Comparison of ENCODE assay signal across 16 cellular contexts in genomic region chr1:196887515-196888239, GRCh38. TPM values are rescaled to one million over a fixed set of nuclear protein-coding genes. Genes with fewer than 3 reads are reported as not detected.
A peak's percentile ranks its signal among the peaks of the same experiment; 100 is the strongest.
DNase-seq lines count a peak whose midpoint lies in the region; ATAC-seq and TF ChIP-seq lines count a peak whose summit lies in the region.
"Had no signal": no experiment of that assay in that cellular context is flagged by ENCODE, and none has a peak within 500 bp of the region (broad histone marks: within the 10 kb centered on the region; RNA-seq: fewer than 3 reads in every experiment).

Gene CFHR4 (plus strand): TSS chr1:196888052. CDS start chr1:196888151, 99 bp downstream.

- ATAC-seq in GM18873 (IDR thresholded peaks at IDR 0.05; ENCODE audit: low FRiP score, unreplicated experiment) (peak; percentile 93), GM21723 (IDR thresholded peaks at IDR 0.05; ENCODE audit: unreplicated experiment) (peak; percentile 90), HG03108 (IDR thresholded peaks at IDR 0.05; ENCODE audit: unreplicated experiment) (peak; percentile 93)
- ATAC-seq: activated CD4-positive, alpha-beta T cell treated with anti-CD3 and anti-CD28 coated beads for 36 hours had no signal

- H3K4me3 Mint-ChIP-seq in endodermal cell: no peak within 1 kb of the TSS
- H3K4me3 Mint-ChIP-seq: activated CD4-positive, alpha-beta T cell treated with anti-CD3 and anti-CD28 coated beads for 36 hours had no signal

- no peaks in the 10 kb centered on the region for H3K36me3 ChIP-seq in endodermal cell (ENCODE audit: control insufficient read depth, insufficient read depth, low read length)
- H3K36me3 ChIP-seq: BE2C, breast epithelium had no signal

- POLR2A ChIA-PET in RWPE1 (lab: Yijun Ruan, JAX; ENCODE audit: low non-redundant PET): no interaction called here

- H3K27me3 ChIP-seq in endodermal cell (ENCODE audit: control insufficient read depth, insufficient read depth, low read length, poor library complexity, severe bottlenecking): no peaks in the 10 kb centered on the region
- H3K27me3 ChIP-seq: breast epithelium had no signal

- H3K27ac Mint-ChIP-seq in endodermal cell: no peak within 1 kb of the TSS
- H3K27ac Mint-ChIP-seq: activated CD4-positive, alpha-beta T cell treated with anti-CD3 and anti-CD28 coated beads for 36 hours had no signal

- H3K4me1 Mint-ChIP-seq in endodermal cell: no peaks in the 10 kb centered on the region
- H3K4me1 Mint-ChIP-seq: activated CD4-positive, alpha-beta T cell treated with anti-CD3 and anti-CD28 coated beads for 36 hours had no signal

- no peaks in the 10 kb centered on the region for H3K36me3 Mint-ChIP-seq in endodermal cell (ENCODE audit: low read depth)

- peaks cover 15% of the 10 kb centered on the region for H3K9me3 ChIP-seq in endodermal cell (ENCODE audit: control insufficient read depth, low read length)
- H3K9me3 ChIP-seq: BE2C had no signal

- peaks cover 16% of the 10 kb centered on the region for H3K9me3 Mint-ChIP-seq in endodermal cell

- H3K9ac ChIP-seq in endodermal cell (ENCODE audit: extremely low read depth, low read length, poor library complexity, severe bottlenecking): no peak within 1 kb of the TSS

- H3K27ac ChIP-seq in endodermal cell (ENCODE audit: low read depth, low read length) (no peak within 1 kb of the TSS), RWPE1 (no peak within 1 kb of the TSS)
- H3K27ac ChIP-seq: breast epithelium had no signal

- no peak for DNase-seq in endodermal cell
- DNase-seq in SW 1271 (lab: John Stamatoyannopoulos, UW): no peak
- no peak for DNase-seq in RWPE1 (ENCODE audit: low spot score)
- no peak for DNase-seq in activated CD8-positive, alpha-beta memory T cell treated with anti-CD3 and anti-CD28 coated beads, Interleukin-2, amount 50 U/mL, for 4 hours
- no peak for DNase-seq in NCI-H69 (lab: John Stamatoyannopoulos, UW)
- DNase-seq: activated CD4-positive, alpha-beta T cell treated with anti-CD3 and anti-CD28 coated beads for 36 hours; BE2C; NCI-H1436; nucleus accumbens had no signal

- no peaks in the 10 kb centered on the region for H3K27me3 Mint-ChIP-seq in endodermal cell (ENCODE audit: insufficient read depth)
- H3K27me3 Mint-ChIP-seq: activated CD4-positive, alpha-beta T cell treated with anti-CD3 and anti-CD28 coated beads for 36 hours had no signal

- no peaks in the 10 kb centered on the region for H3K4me1 ChIP-seq in endodermal cell (ENCODE audit: control insufficient read depth, insufficient read depth, low read length)
- H3K4me1 ChIP-seq: BE2C, breast epithelium had no signal

- CTCF ChIA-PET in RWPE1 (lab: Yijun Ruan, JAX): interaction anchor here (0.6 kb wide), 1 partner anchor 1141 kb away, joined by 3 read pairs; no protein-coding TSS in a partner anchor

- H3K4me3 ChIP-seq in endodermal cell (ENCODE audit: low read length): peak within 1 kb of the TSS; percentile 53
- H3K4me3 ChIP-seq: breast epithelium had no signal

- no peak for TF ChIP-seq CTCF in endodermal cell (conservative IDR thresholded peaks at IDR 0.05)
- TF ChIP-seq CTCF in RWPE1 (conservative IDR thresholded peaks at IDR 0.05; ENCODE audit: low read depth): no peak

RNA-seq across cellular contexts. Expression of gene CFHR4, which starts in this region (rescaled TPM):
- total RNA-seq in endodermal cell: not detected
- polyA plus RNA-seq in endodermal cell (2013, experiment 1 of 2): not detected
- not detected for polyA plus RNA-seq in endodermal cell (2013, experiment 2 of 2)
- total RNA-seq: activated CD4-positive, alpha-beta T cell treated with anti-CD3 and anti-CD28 coated beads for 36 hours; breast epithelium; Daoy; HT1080; lung microvascular endothelial cell had no signal
